In genomic region chr5:8689773-8690172, GRCh38 we compare ENCODE assay signal across 23 cellular contexts.
DNase-seq lines count a peak whose midpoint lies in the region; ATAC-seq, FAIRE-seq and TF ChIP-seq lines count a peak whose summit lies in the region.
"Had no signal": no experiment of that assay in that cellular context is flagged by ENCODE, and none has a peak within 500 bp of the region (broad histone marks: within the 10 kb centered on the region; RNA-seq: fewer than 3 reads in every experiment).

No MANE protein-coding gene starts in this region.

- POLR2A ChIA-PET in WTC11 (lab: Charles Lee), result no interaction called here

- peak; percentile 1 for DNase-seq in GM23338 (ENCODE audit: low spot score)
- no peak for DNase-seq in WTC11 (ENCODE audit: low spot score)
- DNase-seq in endodermal cell, result peak; percentile 53
- DNase-seq in iPS DF 6.9 (ENCODE audit: low read depth, low spot score), result peak; percentile 2
- no peak for DNase-seq in T-helper 2 cell
- DNase-seq in retina, result no peak
- DNase-seq in HTR-8/SVneo (ENCODE audit: insufficient read length, low spot score), result no peak
- DNase-seq: AML-193; Caco-2; Calu3; CD4-positive, alpha-beta T cell; CD8-positive, alpha-beta T cell; DMS79 treated with DMSO at 0.1 percent for 48 hours; GF-D8 had no signal

- no peak for FAIRE-seq in HTR-8/SVneo (lab: Jason Lieb, UNC)
- FAIRE-seq: A549, D721Med, G401.6, GM12891, GM19239 had no signal

- no peaks in the 10 kb centered on the region for H3K79me2 ChIP-seq in GM23338 (replicated peaks; ENCODE audit: insufficient read depth)

- H3K27ac Mint-ChIP-seq in GM23338 (no peak overlapping the region; the same call in 1 of the 2 replicates), WTC11 (no peak overlapping the region), endodermal cell (no peak overlapping the region)
- H3K27ac Mint-ChIP-seq: B cell; CD4-positive, alpha-beta T cell; CD8-positive, alpha-beta T cell had no signal

- H3K27ac ChIP-seq in GM23338 (ENCODE audit: low read depth) (no peak overlapping the region), endodermal cell (ENCODE audit: low read depth, low read length) (no peak overlapping the region), iPS DF 6.9 (ENCODE audit: low read length) (no peak overlapping the region)
- H3K27ac ChIP-seq: 22Rv1; A549; BLaER1 treated with 17β-estradiol and CSF1 and Interleukin-3, amounts not matched to agents 10 nM and 100 nM; C4-2B had no signal

- no peaks in the 10 kb centered on the region for H3K9me3 ChIP-seq in endodermal cell (ENCODE audit: control insufficient read depth, low read length)
- no peaks in the 10 kb centered on the region for H3K9me3 ChIP-seq in iPS DF 6.9 (ENCODE audit: control insufficient read depth, insufficient read depth, low read length)
- H3K9me3 ChIP-seq: A549; BLaER1 treated with 17β-estradiol and CSF1 and Interleukin-3, amounts not matched to agents 10 nM and 100 nM; Caco-2 had no signal

- no peaks in the 10 kb centered on the region for H3K36me3 ChIP-seq in GM23338 (ENCODE audit: insufficient read depth)
- no peaks in the 10 kb centered on the region for H3K36me3 ChIP-seq in endodermal cell (ENCODE audit: control insufficient read depth, insufficient read depth, low read length)
- H3K36me3 ChIP-seq in iPS DF 6.9 (ENCODE audit: control insufficient read depth, insufficient read depth, low read length), result no peaks in the 10 kb centered on the region
- H3K36me3 ChIP-seq: BLaER1 treated with 17β-estradiol and CSF1 and Interleukin-3, amounts not matched to agents 10 nM and 100 nM had no signal

- CTCF ChIA-PET in WTC11 (lab: Charles Lee), result no interaction called here

- H3K4me2 ChIP-seq in GM23338, result no peak overlapping the region
- H3K4me2 ChIP-seq: A549; BLaER1 treated with 17β-estradiol and CSF1 and Interleukin-3, amounts not matched to agents 10 nM and 100 nM had no signal

- ATAC-seq in GM23338, result peak; percentile 71
- peak; percentile 80 for ATAC-seq in WTC11
- ATAC-seq: A549; CD8-positive, alpha-beta T cell had no signal

- H3K27me3 Mint-ChIP-seq in GM23338 (ENCODE audit: insufficient read depth, low read depth, poor library complexity) (no peaks in the 10 kb centered on the region), WTC11 (ENCODE audit: low read depth) (no peaks in the 10 kb centered on the region), endodermal cell (ENCODE audit: insufficient read depth) (no peaks in the 10 kb centered on the region)
- H3K27me3 Mint-ChIP-seq: B cell; CD4-positive, alpha-beta T cell had no signal

- no peak overlapping the region for H3K4me3 ChIP-seq in GM23338
- H3K4me3 ChIP-seq in endodermal cell (ENCODE audit: low read length), result no peak overlapping the region
- H3K4me3 ChIP-seq in iPS DF 6.9 (ENCODE audit: low read length), result no peak overlapping the region
- H3K4me3 ChIP-seq: A549; BLaER1 treated with 17β-estradiol and CSF1 and Interleukin-3, amounts not matched to agents 10 nM and 100 nM had no signal

- H4K20me1 ChIP-seq in GM23338 (replicated peaks; ENCODE audit: insufficient read depth), result no peaks in the 10 kb centered on the region
- H4K20me1 ChIP-seq: BLaER1 treated with 17β-estradiol and CSF1 and Interleukin-3, amounts not matched to agents 10 nM and 100 nM had no signal

- H3K27me3 ChIP-seq in GM23338 (ENCODE audit: insufficient read depth), result no peaks in the 10 kb centered on the region
- H3K27me3 ChIP-seq in endodermal cell (ENCODE audit: control insufficient read depth, insufficient read depth, low read length, poor library complexity, severe bottlenecking), result no peaks in the 10 kb centered on the region
- H3K27me3 ChIP-seq in iPS DF 6.9 (ENCODE audit: control insufficient read depth, insufficient read depth, low read length), result no peaks in the 10 kb centered on the region
- H3K27me3 ChIP-seq: BLaER1 treated with 17β-estradiol and CSF1 and Interleukin-3, amounts not matched to agents 10 nM and 100 nM had no signal

- no peaks in the 10 kb centered on the region for H3F3A ChIP-seq in GM23338 (replicated peaks; ENCODE audit: low read depth)

- no peak overlapping the region for H3K9ac ChIP-seq in endodermal cell (ENCODE audit: extremely low read depth, low read length, poor library complexity, severe bottlenecking)
- H3K9ac ChIP-seq: BLaER1 treated with 17β-estradiol and CSF1 and Interleukin-3, amounts not matched to agents 10 nM and 100 nM had no signal

- TF ChIP-seq CTCF in GM23338 (conservative IDR thresholded peaks at IDR 0.05; ENCODE audit: low read depth in 2 of 2) (no peak), WTC11 (IDR thresholded peaks at IDR 0.05) (no peak), endodermal cell (conservative IDR thresholded peaks at IDR 0.05) (no peak)

- H3K9me2 ChIP-seq in GM23338 (ENCODE audit: insufficient read depth), result no peaks in the 10 kb centered on the region; the same call in 1 of the 2 replicates

- H3K36me3 Mint-ChIP-seq in GM23338 (ENCODE audit: low read depth) (no peaks in the 10 kb centered on the region), WTC11 (no peaks in the 10 kb centered on the region), endodermal cell (ENCODE audit: low read depth) (no peaks in the 10 kb centered on the region)
- H3K36me3 Mint-ChIP-seq: CD8-positive, alpha-beta T cell had no signal

- H3K4me3 Mint-ChIP-seq in GM23338 (no peak overlapping the region), WTC11 (no peak overlapping the region), endodermal cell (no peak overlapping the region)
- H3K4me3 Mint-ChIP-seq: B cell; CD4-positive, alpha-beta T cell; CD8-positive, alpha-beta T cell had no signal

- 61 to 89% methylated on average over 2 to 3 of the region's 3 CpGs for WGBS in endodermal cell (ENCODE audit: insufficient coverage in 1 of 2, insufficient read length in 1 of 2), 2 experiments
- WGBS in iPS DF 6.9 (ENCODE audit: insufficient coverage, insufficient read length), result no CpG with 5 or more reads among the region's 3 CpGs

- peaks cover 14% of the 10 kb centered on the region; the same call in 2 of the 3 replicates for H3K4me1 Mint-ChIP-seq in GM23338
- H3K4me1 Mint-ChIP-seq in WTC11, result peaks cover 14% of the 10 kb centered on the region
- H3K4me1 Mint-ChIP-seq in endodermal cell, result peaks cover 4% of the 10 kb centered on the region
- H3K4me1 Mint-ChIP-seq: B cell had no signal

- H3K4me1 ChIP-seq in GM23338 (ENCODE audit: insufficient read depth) (peaks cover 9% of the 10 kb centered on the region), endodermal cell (ENCODE audit: control insufficient read depth, insufficient read depth, low read length) (no peaks in the 10 kb centered on the region), iPS DF 6.9 (ENCODE audit: control insufficient read depth, insufficient read depth, low read length) (peaks cover 4% of the 10 kb centered on the region)
- H3K4me1 ChIP-seq: A549, Caco-2 had no signal

- peak overlapping the region; percentile 19; the same call in 1 of the 2 replicates for H2AFZ ChIP-seq in GM23338

- H3K9me3 Mint-ChIP-seq in GM23338 (no peaks in the 10 kb centered on the region), WTC11 (peaks cover 4% of the 10 kb centered on the region), endodermal cell (no peaks in the 10 kb centered on the region)
- H3K9me3 Mint-ChIP-seq: CD4-positive, alpha-beta T cell; CD8-positive, alpha-beta T cell had no signal

TF ChIP-seq in WTC11, 78 proteins besides CTCF, POLR2A, EP300 and RAD21:
- no peak for TF ChIP-seq NR3C1 (CRISPR knock-in tag; conservative IDR thresholded peaks at IDR 0.05; ENCODE audit: low read depth)
- TF ChIP-seq CREB1 (CRISPR knock-in tag; IDR thresholded peaks at IDR 0.05), result no peak
- TF ChIP-seq FOXP1 (CRISPR knock-in tag; IDR thresholded peaks at IDR 0.05; ENCODE audit: borderline replicate concordance), result no peak
- no peak for TF ChIP-seq JAZF1 (CRISPR knock-in tag; IDR thresholded peaks at IDR 0.05)
- TF ChIP-seq ZNF423 (CRISPR knock-in tag; IDR thresholded peaks at IDR 0.05), result no peak

Comparison
In these comparisons a context has a peak if more than half of its experiments do, and no peak if none do; other contexts are left out.
1. DNase-seq: peak in GM23338 (single experiment), endodermal cell (single experiment) and iPS DF 6.9 (single experiment); none in WTC11 (single experiment), T-helper 2 cell (0 of 5), retina (single experiment) and HTR-8/SVneo (single experiment).